In genomic region chr11:34065505-34066203, GRCh38 we compare ENCODE assay signal across 9 cellular contexts. TPM values are rescaled to one million over a fixed set of nuclear protein-coding genes. Genes with fewer than 3 reads are reported as not detected.
DNase-seq lines count a peak whose midpoint lies in the region; ATAC-seq, FAIRE-seq and TF ChIP-seq lines count a peak whose summit lies in the region.
"Had no signal": no experiment of that assay in that cellular context is flagged by ENCODE, and none has a peak within 500 bp of the region (broad histone marks: within the 10 kb centered on the region; RNA-seq: fewer than 3 reads in every experiment).

No MANE protein-coding gene starts in this region.

- H3K9me3 ChIP-seq in GM12878 (replicated peaks; ENCODE audit: control insufficient read depth, insufficient read depth, low read length), result no peaks in the 10 kb centered on the region
- H3K9me3 ChIP-seq: pancreas had no signal

- no peak overlapping the region for H3K4me3 ChIP-seq in GM12878
- H3K4me3 ChIP-seq: pancreas had no signal

- no peak for TF ChIP-seq EP300 in GM12878 (IDR thresholded peaks at IDR 0.05; ENCODE audit: borderline replicate concordance in 1 of 2, control insufficient read depth in 1 of 2, low read depth in 2 of 2, low read length in 2 of 2)

- CTCF ChIA-PET in activated CD4-positive, alpha-beta T cell treated with anti-CD3 and anti-CD28 coated beads for 36 hours (lab: Charles Lee), result interaction anchor here (0.6 to 2.3 kb wide), 6 partner anchors 12 to 306 kb away, joined by 3 to 6 read pairs (median 4); no protein-coding TSS in a partner anchor
- CTCF ChIA-PET in GM12878 (lab: Yijun Ruan, JAX), result interaction anchor here (1.0 kb wide), 1 partner anchor 12 kb away, joined by 3 read pairs; no protein-coding TSS in a partner anchor

- RAD21 ChIA-PET in GM12878 (lab: Charles Lee; ENCODE audit: unreplicated experiment), result interaction anchor here (1.1 kb wide), 1 partner anchor 10 kb away, joined by 3 read pairs; no protein-coding TSS in a partner anchor

- no peak overlapping the region for H2AFZ ChIP-seq in GM12878 (ENCODE audit: control insufficient read depth, low read depth, low read length)

- peaks cover 31% of the 10 kb centered on the region for H3K4me1 ChIP-seq in GM12878 (ENCODE audit: control insufficient read depth, insufficient read depth, low read length)

- POLR2A ChIA-PET in activated CD4-positive, alpha-beta T cell treated with anti-CD3 and anti-CD28 coated beads for 36 hours (lab: Charles Lee), result no interaction called here
- POLR2A ChIA-PET in GM12878 (lab: Charles Lee), result interaction anchor here (0.8 kb wide), 1 partner anchor 17 kb away, joined by 3 read pairs; no protein-coding TSS in a partner anchor

- SMC1A ChIA-PET in GM12878 (lab: Charles Lee; ENCODE audit: uncharacterized antibody, unreplicated experiment), result interaction anchor here (0.9 to 1.9 kb wide), 7 partner anchors 8 to 79 kb away, joined by 3 to 4 read pairs (median 3); no protein-coding TSS in a partner anchor

- no peak overlapping the region for H3K9ac ChIP-seq in GM12878 (ENCODE audit: control insufficient read depth, insufficient read depth, low read length)

- no peak for TF ChIP-seq POLR2A in GM12878 (IDR thresholded peaks at IDR 0.05; ENCODE audit: low read depth, low read length)

- TF ChIP-seq CTCF in HFFc6 (IDR thresholded peaks at IDR 0.05) (peak; percentile 48; the same call in 1 of the 2 replicates), GM12878 (IDR thresholded peaks at IDR 0.05 in 2 of 3, conservative IDR thresholded peaks at IDR 0.05 in 1 of 3; ENCODE audit: control insufficient read depth in 2 of 3, extremely low read depth in 1 of 3, insufficient read depth in 1 of 3, low read depth in 3 of 3, low read length in 3 of 3) (peak in 1 of 3 experiments; percentile 6; a peak in 1 of 6 replicates), neural crest cell (conservative IDR thresholded peaks at IDR 0.05) (peak; percentile 39)

- 76% methylated on average over 6 of the region's 6 CpGs for WGBS in GM12878 (ENCODE audit: insufficient coverage, insufficient replicate concordance, low lambda C conversion rate, missing lambda C conversion rate)

- H3K27ac ChIP-seq in GM12878 (ENCODE audit: control insufficient read depth, insufficient read depth), result no peak overlapping the region
- H3K27ac ChIP-seq: pancreas had no signal

- no TSS peak for BruUV-seq in GM12878 (replicated peaks; lab: Mats Ljungman, UMichigan)

- no peaks in the 10 kb centered on the region for H3K27me3 Mint-ChIP-seq in activated CD4-positive, alpha-beta T cell treated with anti-CD3 and anti-CD28 coated beads for 36 hours
- H3K27me3 Mint-ChIP-seq in HFFc6 (ENCODE audit: insufficient read depth), result peaks cover 1% of the 10 kb centered on the region; the same call in 1 of the 2 replicates
- H3K27me3 Mint-ChIP-seq in neural crest cell (ENCODE audit: low read depth), result no peaks in the 10 kb centered on the region

- peaks cover 63% of the 10 kb centered on the region for H3K4me1 Mint-ChIP-seq in activated CD4-positive, alpha-beta T cell treated with anti-CD3 and anti-CD28 coated beads for 36 hours
- H3K4me1 Mint-ChIP-seq in HFFc6 (ENCODE audit: low read depth) (peaks cover 62% of the 10 kb centered on the region), neural crest cell (peaks cover 34% of the 10 kb centered on the region)

- no peak for FAIRE-seq in GM12878 (lab: Jason Lieb, UNC)
- FAIRE-seq: pancreas had no signal

- H3K36me3 Mint-ChIP-seq in activated CD4-positive, alpha-beta T cell treated with anti-CD3 and anti-CD28 coated beads for 36 hours (ENCODE audit: low read depth), result peaks cover 46% of the 10 kb centered on the region
- H3K36me3 Mint-ChIP-seq in HFFc6 (ENCODE audit: low read depth) (peaks cover 45% of the 10 kb centered on the region), neural crest cell (ENCODE audit: low read depth) (peaks cover 16% of the 10 kb centered on the region)

- 0 out of 2 replicates have a peak overlapping the region, but pooled peaks have one; percentile 11 for H3K4me2 ChIP-seq in GM12878 (ENCODE audit: control insufficient read depth, insufficient read depth)

- no peaks in the 10 kb centered on the region for H3K9me3 Mint-ChIP-seq in activated CD4-positive, alpha-beta T cell treated with anti-CD3 and anti-CD28 coated beads for 36 hours (ENCODE audit: low read depth)
- H3K9me3 Mint-ChIP-seq in HFFc6, result no peaks in the 10 kb centered on the region
- H3K9me3 Mint-ChIP-seq in neural crest cell, result no peaks in the 10 kb centered on the region

- ATAC-seq in activated CD4-positive, alpha-beta T cell treated with anti-CD3 and anti-CD28 coated beads for 36 hours, result peak; percentile 80
- peak; percentile 43 for ATAC-seq in GM12878
- ATAC-seq in sciatic nerve, result no peak
- ATAC-seq: pancreas had no signal

- intact Hi-C loops in activated CD4-positive, alpha-beta T cell treated with anti-CD3 and anti-CD28 coated beads for 36 hours (cut with DNase I, micrococcal nuclease), result no loop called here
- intact Hi-C loops in GM12878 (cut with micrococcal nuclease; ENCODE audit: unreplicated experiment), result loop anchor here (2.0 to 5.0 kb wide), 2 partner anchors 13 to 68 kb away; no protein-coding TSS in a partner anchor
- intact Hi-C loops in sciatic nerve (cut with DNase I), result no loop called here

- no peak for TF ChIP-seq RAD21 in GM12878 (IDR thresholded peaks at IDR 0.05; ENCODE audit: insufficient read depth, low read depth, low read length)

- in situ Hi-C loops in GM12878 (cut with MboI), result no loop called here

- H3K27me3 ChIP-seq in GM12878 (replicated peaks in 1 of 2; ENCODE audit: control insufficient read depth in 2 of 2, insufficient read depth in 2 of 2, low read length in 1 of 2), result no peaks in the 10 kb centered on the region
- H3K27me3 ChIP-seq: pancreas had no signal

- peaks cover 3 to 14% of the 10 kb centered on the region in 2 experiments for H3K36me3 ChIP-seq in GM12878 (ENCODE audit: control insufficient read depth in 2 of 2, insufficient read depth in 2 of 2, low read length in 1 of 2)
- H3K36me3 ChIP-seq: pancreas had no signal

- no peak overlapping the region for H3K4me3 Mint-ChIP-seq in activated CD4-positive, alpha-beta T cell treated with anti-CD3 and anti-CD28 coated beads for 36 hours
- H3K4me3 Mint-ChIP-seq in HFFc6 (no peak overlapping the region), neural crest cell (no peak overlapping the region)

- peak; percentile 50 for DNase-seq in activated CD4-positive, alpha-beta T cell treated with anti-CD3 and anti-CD28 coated beads for 36 hours
- no peak for DNase-seq in activated CD4-positive, alpha-beta T cell treated with anti-CD3 and anti-CD28 coated beads for 1 hour
- peak; percentile 13 for DNase-seq in HFFc6
- DNase-seq in GM12878 (ENCODE audit: low read depth, low spot score), result no peak
- no peak for DNase-seq in neural crest cell (ENCODE audit: low read depth, low spot score)
- no peak for DNase-seq in sciatic nerve (ENCODE audit: low spot score)
- DNase-seq in T-helper 9 cell, result no peak
- DNase-seq in HuH-7.5 (ENCODE audit: low spot score), result no peak
- DNase-seq: pancreas had no signal

- peaks cover 93% of the 10 kb centered on the region for H3K79me2 ChIP-seq in GM12878 (ENCODE audit: control insufficient read depth, insufficient read depth, low read length)

- H4K20me1 ChIP-seq in GM12878 (ENCODE audit: control insufficient read depth, insufficient read depth), result no peaks in the 10 kb centered on the region

- peak overlapping the region; percentile 47 for H3K27ac Mint-ChIP-seq in activated CD4-positive, alpha-beta T cell treated with anti-CD3 and anti-CD28 coated beads for 36 hours
- H3K27ac Mint-ChIP-seq in HFFc6 (0 out of 2 replicates have a peak overlapping the region, but pooled peaks have one; percentile 29), neural crest cell (ENCODE audit: unreplicated experiment) (no peak overlapping the region)

RNA-seq across cellular contexts. Expression of gene CAPRIN1, which starts 14.1 kb away (rescaled TPM):
- total RNA-seq in activated CD4-positive, alpha-beta T cell treated with anti-CD3 and anti-CD28 coated beads for 36 hours, result 100 to 1,000 TPM; 295 to 316 TPM
- total RNA-seq in HFFc6 (2021; fragmentation: NEBNext Ultra II Directional; extraction: Animal tissue kit (Norgen Biotek cat#: 25700)), result 100 to 1,000 TPM; 275 to 313 (median 300) TPM
- total RNA-seq in GM12878 (2013; cell fraction: nucleolus; rRNA removed), result 231 and 249 TPM in 2 replicates
- total RNA-seq in GM12878 (2014; rRNA removed), result 187 and 189 TPM in 2 replicates
- 205 and 207 TPM in 2 replicates for total RNA-seq in GM12878 (2014; rRNA removed; fragmentation: Illumina TruSeq; extraction: Trizol)
- total RNA-seq in GM12878 (2021), result 224 and 228 TPM in 2 replicates
- 68.7 TPM for polyA plus RNA-seq in GM12878 (2011; ENCODE audit: low read depth)
- polyA plus RNA-seq in GM12878 (2011; rRNA removed), result 199 and 225 TPM in 2 replicates
- polyA plus RNA-seq in GM12878 (2011; cell fraction: cytosol; rRNA removed), result 185 and 199 TPM in 2 replicates
- polyA plus RNA-seq in GM12878 (2011; cell fraction: nucleus; rRNA removed), result 116 and 139 TPM in 2 replicates
- polyA plus RNA-seq in GM12878 (2012), result 87.9 and 112 TPM in 2 replicates
- polyA plus RNA-seq in GM12878 (2014; fragmentation: Illumina TruSeq; extraction: Trizol), result 222 and 255 TPM in 2 replicates
- polyA plus RNA-seq in GM12878 (2014; fragmentation: Nextera tagmentation; extraction: Ambion mirVana), result 10 to 100 TPM; 50.4 to 51.8 TPM
- 174 and 210 TPM in 2 replicates for polyA plus RNA-seq in GM12878 (2014; rRNA removed)
- 100 to 1,000 TPM; 184 to 195 TPM for polyA plus RNA-seq in GM12878 (2016; fragmentation: Nextera tagmentation; extraction: Ambion mirVana)
- 351 and 411 TPM in 2 replicates for polyA minus RNA-seq in GM12878 (2011; rRNA and poly(A)+ RNA removed)
- 105 and 131 TPM in 2 replicates for polyA minus RNA-seq in GM12878 (2011; cell fraction: cytosol; rRNA and poly(A)+ RNA removed)
- polyA minus RNA-seq in GM12878 (2011; cell fraction: nucleus; rRNA and poly(A)+ RNA removed), result 78.6 and 134 TPM in 2 replicates
- 383 and 396 TPM in 2 replicates for total RNA-seq in neural crest cell
- total RNA-seq in sciatic nerve, result 167 TPM

RNA-seq across cellular contexts. Expression of gene NAT10, which starts 39.8 kb away (rescaled TPM):
- 100 to 1,000 TPM; 142 to 147 TPM for total RNA-seq in activated CD4-positive, alpha-beta T cell treated with anti-CD3 and anti-CD28 coated beads for 36 hours
- 10 to 100 TPM; 46.9 to 61.2 (median 54.9) TPM for total RNA-seq in HFFc6 (2021; fragmentation: NEBNext Ultra II Directional; extraction: Animal tissue kit (Norgen Biotek cat#: 25700))
- total RNA-seq in GM12878 (2013; cell fraction: nucleolus; rRNA removed), result 84.6 and 91.9 TPM in 2 replicates
- total RNA-seq in GM12878 (2014; rRNA removed), result 45.2 and 52.2 TPM in 2 replicates
- total RNA-seq in GM12878 (2014; rRNA removed; fragmentation: Illumina TruSeq; extraction: Trizol), result 57.3 and 59.3 TPM in 2 replicates
- total RNA-seq in GM12878 (2021), result 92.3 and 93.8 TPM in 2 replicates
- polyA plus RNA-seq in GM12878 (2011; ENCODE audit: low read depth), result 39.1 TPM
- polyA plus RNA-seq in GM12878 (2011; rRNA removed), result 66.9 and 82.8 TPM in 2 replicates
- polyA plus RNA-seq in GM12878 (2011; cell fraction: cytosol; rRNA removed), result 78.5 and 82.7 TPM in 2 replicates
- 90.3 and 97.2 TPM in 2 replicates for polyA plus RNA-seq in GM12878 (2011; cell fraction: nucleus; rRNA removed)
- polyA plus RNA-seq in GM12878 (2012), result 46.2 and 56.8 TPM in 2 replicates
- polyA plus RNA-seq in GM12878 (2014; fragmentation: Illumina TruSeq; extraction: Trizol), result 72.0 and 73.0 TPM in 2 replicates
- polyA plus RNA-seq in GM12878 (2014; fragmentation: Nextera tagmentation; extraction: Ambion mirVana), result 10 to 100 TPM; 45.1 to 72.5 TPM
- 59.2 and 63.0 TPM in 2 replicates for polyA plus RNA-seq in GM12878 (2014; rRNA removed)
- polyA plus RNA-seq in GM12878 (2016; fragmentation: Nextera tagmentation; extraction: Ambion mirVana), result 10 to 100 TPM; 92.5 to 95.5 TPM
- 101 and 114 TPM in 2 replicates for polyA minus RNA-seq in GM12878 (2011; rRNA and poly(A)+ RNA removed)
- polyA minus RNA-seq in GM12878 (2011; cell fraction: cytosol; rRNA and poly(A)+ RNA removed), result 44.4 and 58.6 TPM in 2 replicates
- polyA minus RNA-seq in GM12878 (2011; cell fraction: nucleus; rRNA and poly(A)+ RNA removed), result 44.4 and 74.2 TPM in 2 replicates
- 70.8 and 73.2 TPM in 2 replicates for total RNA-seq in neural crest cell
- 46.3 TPM for total RNA-seq in sciatic nerve

Comparison
In these comparisons a context has a peak if more than half of its experiments do, and no peak if none do; other contexts are left out.
1. DNase-seq: peak in activated CD4-positive, alpha-beta T cell treated with anti-CD3 and anti-CD28 coated beads for 36 hours (single experiment) and HFFc6 (single experiment); none in activated CD4-positive, alpha-beta T cell treated with anti-CD3 and anti-CD28 coated beads for 1 hour (single experiment), GM12878 (single experiment), neural crest cell (single experiment), sciatic nerve (single experiment), T-helper 9 cell (single experiment) and HuH-7.5 (single experiment).